In the genomic region with DNA sequence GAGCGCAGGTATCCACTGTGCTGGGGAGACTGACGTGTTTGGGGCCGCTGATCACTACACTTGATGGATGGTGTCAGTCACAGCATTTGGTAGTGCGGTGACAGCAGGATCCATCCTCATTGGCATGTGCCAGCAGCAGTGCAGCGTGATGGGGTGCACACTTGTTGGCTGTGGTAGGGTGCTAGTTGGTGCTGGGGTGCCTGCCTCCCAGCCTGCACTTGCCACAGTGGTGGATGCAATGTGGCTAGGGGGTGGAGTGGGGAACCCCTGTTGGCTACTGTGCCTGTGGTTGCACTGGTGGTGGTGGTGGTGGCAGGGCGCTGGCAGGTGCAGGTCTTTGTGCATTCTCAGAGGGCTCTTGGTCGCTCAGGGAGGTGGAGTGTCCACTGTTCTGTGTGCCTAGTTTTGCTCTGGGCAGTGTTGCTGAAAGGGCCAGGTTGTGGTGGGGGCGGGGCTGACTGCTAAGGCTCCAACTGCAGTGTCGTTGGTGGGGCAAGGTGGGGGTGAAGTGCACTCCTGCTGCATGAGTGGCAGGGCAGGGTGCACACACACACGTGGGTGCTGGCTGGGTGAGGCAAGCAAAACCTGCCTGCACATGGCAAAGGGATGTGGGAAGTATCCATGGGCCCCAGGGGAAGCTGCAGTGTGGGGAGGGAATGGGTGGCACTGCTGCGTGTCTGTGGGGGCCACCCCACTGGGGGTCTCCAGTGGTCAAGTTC, we compare ENCODE assay signal across 30 cellular contexts.
A peak's percentile ranks its signal among the peaks of the same experiment; 100 is the strongest.
DNase-seq lines count a peak whose midpoint lies in the region; ATAC-seq and TF ChIP-seq lines count a peak whose summit lies in the region.
"Had no signal": no experiment of that assay in that cellular context is flagged by ENCODE, and none has a peak within 500 bp of the region (broad histone marks: within the 10 kb centered on the region; RNA-seq: fewer than 3 reads in every experiment).

No MANE protein-coding gene starts in this region.

- H3K4me3 ChIP-seq in heart right ventricle (no peak overlapping the region), thyroid gland (replicated peaks in 1 of 3) (no peak overlapping the region)
- H3K4me3 ChIP-seq: esophagus squamous epithelium, PC-9 had no signal

- H3K4me1 Mint-ChIP-seq in activated naive CD8-positive, alpha-beta T cell (ENCODE audit: low read depth), result peaks cover 42% of the 10 kb centered on the region
- H3K4me1 Mint-ChIP-seq in activated naive CD8-positive, alpha-beta T cell treated with anti-CD3 and anti-CD28 coated beads for 36 hours, result peaks cover 25% of the 10 kb centered on the region
- peaks cover 23% of the 10 kb centered on the region for H3K4me1 Mint-ChIP-seq in memory B cell

- H3K27ac ChIP-seq in heart right ventricle, result no peak overlapping the region
- H3K27ac ChIP-seq in thyroid gland, result no peak overlapping the region
- H3K27ac ChIP-seq: esophagus squamous epithelium, foreskin keratinocyte, PC-9, VCaP had no signal

- 91 to 92% methylated on average over 11 of the region's 11 CpGs for WGBS in heart right ventricle, 2 donors
- 63 to 66% methylated on average over 7 to 11 of the region's 11 CpGs for WGBS in thyroid gland, 2 donors

- peaks cover 0 to 13% (median 3%) of the 10 kb centered on the region in 9 donors for H3K4me1 ChIP-seq in heart right ventricle
- peaks cover 29 to 42% of the 10 kb centered on the region in 2 donors for H3K4me1 ChIP-seq in thyroid gland
- H3K4me1 ChIP-seq: foreskin keratinocyte had no signal

- H3K27me3 ChIP-seq in heart right ventricle (no peaks in the 10 kb centered on the region), thyroid gland (no peaks in the 10 kb centered on the region)
- H3K27me3 ChIP-seq: esophagus squamous epithelium, foreskin keratinocyte had no signal

- peaks cover 37% of the 10 kb centered on the region for H3K36me3 Mint-ChIP-seq in activated naive CD8-positive, alpha-beta T cell
- H3K36me3 Mint-ChIP-seq in activated naive CD8-positive, alpha-beta T cell treated with anti-CD3 and anti-CD28 coated beads for 36 hours, result peaks cover 56% of the 10 kb centered on the region
- peaks cover 45% of the 10 kb centered on the region for H3K36me3 Mint-ChIP-seq in memory B cell

- no peak for TF ChIP-seq POLR2A in thyroid gland (IDR thresholded peaks at IDR 0.05)

- intact Hi-C loops in heart right ventricle (cut with DNase I) (no loop called here), thyroid gland (cut with DNase I) (no loop called here)

- H3K36me3 ChIP-seq in heart right ventricle (peaks cover 0 to 81% (median 7%) of the 10 kb centered on the region in 9 donors), thyroid gland (peaks cover 0 to under 1% of the 10 kb centered on the region in 2 donors)

- H3K9me3 Mint-ChIP-seq in activated naive CD8-positive, alpha-beta T cell (ENCODE audit: low read depth), result no peaks in the 10 kb centered on the region
- H3K9me3 Mint-ChIP-seq in activated naive CD8-positive, alpha-beta T cell treated with anti-CD3 and anti-CD28 coated beads for 36 hours, result peaks cover 7% of the 10 kb centered on the region
- peaks cover 1% of the 10 kb centered on the region for H3K9me3 Mint-ChIP-seq in memory B cell
- H3K9me3 Mint-ChIP-seq: stimulated activated naive B cell treated with anti-CD40 and anti-IgM and Interleukin-4, amounts not matched to agents 10 μg/mL and 1 μg/mL and 100 μg/mL, for 72 hours had no signal

- H3K9me3 ChIP-seq in heart right ventricle (no peaks in the 10 kb centered on the region), thyroid gland (no peaks in the 10 kb centered on the region)
- H3K9me3 ChIP-seq: esophagus squamous epithelium had no signal

- DNase-seq in activated naive CD8-positive, alpha-beta T cell treated with anti-CD3 and anti-CD28 coated beads for 36 hours, result no peak
- DNase-seq in heart right ventricle (no peak), memory B cell (ENCODE audit: low spot score in 2 of 2) (no peak), thyroid gland (peak; percentile 78 to 85), NCI-H187 treated with DMSO at 0.1 percent for 48 hours (lab: John Stamatoyannopoulos, UW) (no peak)
- DNase-seq in activated effector memory CD4-positive, alpha-beta T cell treated with anti-CD3 and anti-CD28 coated beads, Interleukin-2, amount 50 U/mL, for 16 hours, result no peak
- DNase-seq: 8988T; activated CD4-positive, alpha-beta T cell treated with anti-CD3 and anti-CD28 coated beads for 48 hours; anterior cingulate cortex; C1 segment of cervical spinal cord; effector memory CD8-positive, alpha-beta T cell; esophagus squamous epithelium; foreskin keratinocyte; H7; Karpas-422; mesendoderm; NCI-H1417 treated with DMSO at 0.1 percent for 48 hours; NCI-H2081; NCI-H2227 treated with DMSO at 0.1 percent for 48 hours; NCI-H526; PC-9; SHP77 treated with DMSO at 0.1 percent for 48 hours; stimulated activated CD4-positive, alpha-beta T cell treated with anti-CD3 and anti-CD28 coated beads, Interleukin-15, amount 100 ng/mL, for 24 hours; stimulated activated naive B cell treated with anti-CD40 and anti-IgM and Interleukin-4, amounts not matched to agents 10 μg/mL and 1 μg/mL and 100 μg/mL, for 72 hours; SW 1271; T1000 had no signal

- no peak overlapping the region for H3K4me3 Mint-ChIP-seq in activated naive CD8-positive, alpha-beta T cell
- no peak overlapping the region for H3K4me3 Mint-ChIP-seq in activated naive CD8-positive, alpha-beta T cell treated with anti-CD3 and anti-CD28 coated beads for 36 hours
- H3K4me3 Mint-ChIP-seq in memory B cell, result no peak overlapping the region
- H3K4me3 Mint-ChIP-seq: effector memory CD8-positive, alpha-beta T cell; stimulated activated naive B cell treated with anti-CD40 and anti-IgM and Interleukin-4, amounts not matched to agents 10 μg/mL and 1 μg/mL and 100 μg/mL, for 72 hours had no signal

- ATAC-seq in heart right ventricle (peak in 6 of 8 donors; percentile 24 to 61 (median 42)), memory B cell (ENCODE audit: low read depth) (no peak), HG03045 (IDR thresholded peaks at IDR 0.05; ENCODE audit: unreplicated experiment) (no peak)
- ATAC-seq: activated naive CD4-positive, alpha-beta T cell treated with anti-CD3 and anti-CD28 coated beads, Interleukin-2, amount 50 U/mL, for 72 hours; effector memory CD8-positive, alpha-beta T cell; foreskin keratinocyte; stimulated activated naive B cell treated with anti-CD40 and anti-IgM and Interleukin-4, amounts not matched to agents 10 μg/mL and 1 μg/mL and 100 μg/mL, for 72 hours had no signal

- TF ChIP-seq CTCF in heart right ventricle (IDR thresholded peaks at IDR 0.05) (no peak), thyroid gland (IDR thresholded peaks at IDR 0.05) (no peak)

- no peaks in the 10 kb centered on the region for H3K27me3 Mint-ChIP-seq in activated naive CD8-positive, alpha-beta T cell
- no peaks in the 10 kb centered on the region for H3K27me3 Mint-ChIP-seq in activated naive CD8-positive, alpha-beta T cell treated with anti-CD3 and anti-CD28 coated beads for 36 hours
- no peaks in the 10 kb centered on the region for H3K27me3 Mint-ChIP-seq in memory B cell
- H3K27me3 Mint-ChIP-seq: effector memory CD8-positive, alpha-beta T cell; stimulated activated naive B cell treated with anti-CD40 and anti-IgM and Interleukin-4, amounts not matched to agents 10 μg/mL and 1 μg/mL and 100 μg/mL, for 72 hours had no signal

- peak overlapping the region; percentile 46 for H3K27ac Mint-ChIP-seq in activated naive CD8-positive, alpha-beta T cell
- H3K27ac Mint-ChIP-seq in activated naive CD8-positive, alpha-beta T cell treated with anti-CD3 and anti-CD28 coated beads for 36 hours, result no peak overlapping the region
- H3K27ac Mint-ChIP-seq in memory B cell, result peak overlapping the region; percentile 41
- H3K27ac Mint-ChIP-seq: stimulated activated naive B cell treated with anti-CD40 and anti-IgM and Interleukin-4, amounts not matched to agents 10 μg/mL and 1 μg/mL and 100 μg/mL, for 72 hours had no signal

Comparison
In these comparisons a context has a peak if more than half of its experiments do, and no peak if none do; other contexts are left out.
1. DNase-seq: peak in thyroid gland (2 of 2); none in activated naive CD8-positive, alpha-beta T cell treated with anti-CD3 and anti-CD28 coated beads for 36 hours (single experiment), heart right ventricle (0 of 2), memory B cell (0 of 2), activated effector memory CD4-positive, alpha-beta T cell treated with anti-CD3 and anti-CD28 coated beads, Interleukin-2, amount 50 U/mL, for 16 hours (single experiment) and NCI-H187 treated with DMSO at 0.1 percent for 48 hours (single experiment).
2. ATAC-seq: peak in heart right ventricle (6 of 8); none in memory B cell (single experiment) and HG03045 (single experiment).